28 cellular contexts compared by ENCODE assay signal in the genomic region with DNA sequence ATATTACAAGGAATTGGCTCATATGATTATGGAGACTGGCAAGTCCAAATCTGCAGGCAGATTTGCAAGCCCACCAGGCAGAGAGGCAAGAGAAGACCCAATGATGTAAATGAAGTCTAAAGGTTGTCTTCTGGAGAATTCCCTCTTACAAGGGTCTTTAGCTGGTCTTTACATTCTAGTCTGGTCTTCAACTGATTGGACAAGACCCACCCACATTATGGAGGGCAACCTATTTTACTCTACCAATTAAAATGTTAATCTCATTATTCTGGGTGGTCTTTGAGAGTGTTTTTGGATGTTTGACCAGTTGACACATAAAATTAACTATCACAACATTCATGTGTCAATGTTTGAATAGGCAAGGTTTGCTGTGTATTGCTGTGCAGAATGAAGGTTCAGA.
"Had no signal": no experiment of that assay in that cellular context is flagged by ENCODE, and none has a peak within 500 bp of the region (broad histone marks: within the 10 kb centered on the region; RNA-seq: fewer than 3 reads in every experiment).

No MANE protein-coding gene starts in this region.

- H3K79me2 ChIP-seq: hepatocyte had no signal

- H3K36me3 ChIP-seq: colonic mucosa, esophagus muscularis mucosa, esophagus squamous epithelium, gastrocnemius medialis, gastroesophageal sphincter, heart left ventricle, heart right ventricle had no signal

- FAIRE-seq: colon, endometrium, endothelial cell of umbilical vein, frontal cortex had no signal

- H3K27me3 ChIP-seq: colonic mucosa, dorsolateral prefrontal cortex, esophagus muscularis mucosa, esophagus squamous epithelium, foreskin keratinocyte, gastrocnemius medialis, gastroesophageal sphincter, heart left ventricle, hepatocyte had no signal

- DNase-seq: colonic mucosa; cortex of kidney; dermis blood vessel endothelial cell; dorsolateral prefrontal cortex; effector CD4-positive, alpha-beta T cell; effector CD8-positive, alpha-beta T cell; effector memory CD4-positive, alpha-beta T cell; effector memory CD8-positive, alpha-beta T cell; endodermal cell; esophagus squamous epithelium; foreskin fibroblast; foreskin keratinocyte; foreskin melanocyte; gastrocnemius medialis; glutamatergic neuron; head of caudate nucleus; heart left ventricle; heart right ventricle had no signal

- ATAC-seq: effector memory CD8-positive, alpha-beta T cell; esophagus mucosa; foreskin keratinocyte; gastrocnemius medialis; gastroesophageal sphincter; heart left ventricle; heart right ventricle had no signal

- H3K27ac ChIP-seq: colonic mucosa, coronary artery, dorsolateral prefrontal cortex, epithelial cell of prostate, esophagus muscularis mucosa, esophagus squamous epithelium, foreskin keratinocyte, gastrocnemius medialis, gastroesophageal sphincter, heart left ventricle, heart right ventricle, hepatocyte had no signal

- H3K4me3 ChIP-seq: colonic mucosa, coronary artery, dorsolateral prefrontal cortex, esophagus muscularis mucosa, esophagus squamous epithelium, gastrocnemius medialis, gastroesophageal sphincter, heart left ventricle, heart right ventricle, hepatocyte had no signal

- H2AFZ ChIP-seq: hepatocyte had no signal

- H3K9me3 ChIP-seq: colonic mucosa, esophagus muscularis mucosa, esophagus squamous epithelium, gastrocnemius medialis, gastroesophageal sphincter, heart left ventricle, heart right ventricle had no signal

- H3K4me1 ChIP-seq: colonic mucosa, esophagus muscularis mucosa, esophagus squamous epithelium, gastrocnemius medialis, gastroesophageal sphincter, heart left ventricle, heart right ventricle had no signal

- H3K4me2 ChIP-seq: hepatocyte had no signal
